ENCODE assay signal across 18 cellular contexts in the genomic region with DNA sequence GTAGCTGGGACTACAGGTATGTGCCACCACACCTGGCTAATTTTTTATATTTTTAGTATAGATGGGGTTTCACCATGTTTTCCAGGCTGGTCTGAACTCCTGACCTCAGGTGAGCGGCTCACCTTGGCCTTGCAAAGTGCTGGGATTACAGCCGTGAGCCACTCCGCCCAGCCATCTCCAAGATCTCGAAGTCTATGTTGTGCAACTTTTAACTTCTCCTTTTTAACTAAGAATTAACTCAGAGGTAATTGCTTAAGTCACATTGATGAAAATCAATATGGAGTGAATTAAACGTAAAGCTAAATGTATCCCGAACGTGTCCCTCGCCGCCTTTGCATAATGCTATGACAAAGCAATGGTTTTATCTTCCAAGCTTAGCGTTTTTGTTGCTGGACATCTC.
"Had no signal": no experiment of that assay in that cellular context is flagged by ENCODE, and none has a peak within 500 bp of the region (broad histone marks: within the 10 kb centered on the region; RNA-seq: fewer than 3 reads in every experiment).

No MANE protein-coding gene starts in this region.

- H3K27ac Mint-ChIP-seq: naive thymus-derived CD8-positive, alpha-beta T cell; progenitor cell of endocrine pancreas had no signal

- H3K4me1 Mint-ChIP-seq: naive thymus-derived CD8-positive, alpha-beta T cell; neural crest cell had no signal

- H3K4me3 Mint-ChIP-seq: naive thymus-derived CD8-positive, alpha-beta T cell; neural crest cell had no signal

- DNase-seq: effector CD4-positive, alpha-beta T cell; gastrocnemius medialis; heart right ventricle; islet precursor cell; mammary epithelial cell; mucosa of descending colon; naive thymus-derived CD8-positive, alpha-beta T cell; pancreas; right cardiac atrium; small intestine; stimulated activated CD4-positive, alpha-beta T cell treated with anti-CD3 and anti-CD28 coated beads, Interleukin-12 subunit alpha, Interleukin-12 subunit beta, amount 100 ng/mL, for 4 hours; stimulated activated naive CD4-positive, alpha-beta T cell; stomach; substantia nigra; transverse colon had no signal

- ATAC-seq: gastrocnemius medialis; heart right ventricle; left lobe of liver; mucosa of descending colon; naive thymus-derived CD8-positive, alpha-beta T cell; pancreas; right cardiac atrium had no signal

- H3K36me3 Mint-ChIP-seq: naive thymus-derived CD8-positive, alpha-beta T cell had no signal

- H3K9me3 Mint-ChIP-seq: neural crest cell had no signal

- H3K27me3 Mint-ChIP-seq: progenitor cell of endocrine pancreas had no signal
